17 cellular contexts compared by ENCODE assay signal in genomic region chr3:195835791-195836190, GRCh38. TPM values are rescaled to one million over a fixed set of nuclear protein-coding genes. Genes with fewer than 3 reads are reported as not detected.
DNase-seq lines count a peak whose midpoint lies in the region; ATAC-seq and TF ChIP-seq lines count a peak whose summit lies in the region.
"Had no signal": no experiment of that assay in that cellular context is flagged by ENCODE, and none has a peak within 500 bp of the region (broad histone marks: within the 10 kb centered on the region; RNA-seq: fewer than 3 reads in every experiment).

No MANE protein-coding gene starts in this region.

- TF ChIP-seq CTCF in esophagus squamous epithelium (IDR thresholded peaks at IDR 0.05) (no peak), adrenal gland (IDR thresholded peaks at IDR 0.05) (no peak)

- H2BK5ac ChIP-seq in neuronal stem cell (ENCODE audit: low read length): no peak overlapping the region

- no peaks in the 10 kb centered on the region for H3K36me3 Mint-ChIP-seq in activated CD8-positive, alpha-beta memory T cell treated with anti-CD3 and anti-CD28 coated beads, Interleukin-2, amount 10 ng/mL, durations not matched to agents 7 days and 5 days
- no peaks in the 10 kb centered on the region for H3K36me3 Mint-ChIP-seq in T-helper 17 cell (ENCODE audit: low read depth)
- H3K36me3 Mint-ChIP-seq: CD8-positive, alpha-beta memory T cell had no signal

- no peak overlapping the region for H3K23ac ChIP-seq in neuronal stem cell (ENCODE audit: low read depth, low read length, poor library complexity)

- peak overlapping the region; percentile 61 for H2AK5ac ChIP-seq in neuronal stem cell (ENCODE audit: low read depth, low read length)

- TF ChIP-seq POLR2A in esophagus squamous epithelium (IDR thresholded peaks at IDR 0.05) (no peak), adrenal gland (IDR thresholded peaks at IDR 0.05) (no peak)

- no peak overlapping the region for H3K4me2 ChIP-seq in neuronal stem cell (ENCODE audit: insufficient read depth, low read length, poor library complexity, severe bottlenecking)
- H3K4me2 ChIP-seq: BLaER1 had no signal

- CTCF ChIA-PET in activated CD8-positive, alpha-beta memory T cell treated with anti-CD3 and anti-CD28 coated beads, Interleukin-2, amount 10 ng/mL, durations not matched to agents 7 days and 5 days (lab: Charles Lee): interaction anchor here (1.5 to 2.1 kb wide), 2 partner anchors 8 to 14 kb away, joined by 3 to 7 read pairs; no protein-coding TSS in a partner anchor

- no peak overlapping the region for H4K91ac ChIP-seq in neuronal stem cell (ENCODE audit: low read depth, low read length, poor library complexity)

- H3K4ac ChIP-seq in neuronal stem cell (ENCODE audit: low read length): no peak overlapping the region

- H3K36me3 ChIP-seq in esophagus squamous epithelium (no peaks in the 10 kb centered on the region), neuronal stem cell (replicated peaks in 1 of 2; ENCODE audit: control insufficient read depth in 2 of 2, insufficient read depth in 2 of 2, low read length in 2 of 2) (no peaks in the 10 kb centered on the region), adrenal gland (replicated peaks in 1 of 2) (no peaks in the 10 kb centered on the region)
- H3K36me3 ChIP-seq: BLaER1 had no signal

- H3K27ac ChIP-seq in esophagus squamous epithelium (peak overlapping the region in 3 of 4 donors; percentile 9 to 55 (median 25)), neuronal stem cell (replicated peaks; ENCODE audit: low read length) (no peak overlapping the region), adrenal gland (no peak overlapping the region)
- H3K27ac ChIP-seq: 22Rv1, BLaER1 had no signal

- H3K18ac ChIP-seq in neuronal stem cell (ENCODE audit: low read length): peak overlapping the region; percentile 68

- no peak for DNase-seq in activated CD8-positive, alpha-beta memory T cell treated with anti-CD3 and anti-CD28 coated beads, Interleukin-2, amount 10 ng/mL, durations not matched to agents 7 days and 5 days
- DNase-seq in activated CD8-positive, alpha-beta memory T cell treated with anti-CD3 and anti-CD28 coated beads for 24 hours: no peak
- no peak for DNase-seq in esophagus squamous epithelium (lab: John Stamatoyannopoulos, UW)
- DNase-seq in neuronal stem cell (ENCODE audit: low spot score): no peak
- no peak for DNase-seq in T-helper 17 cell
- DNase-seq in adrenal gland: no peak
- no peak for DNase-seq in globus pallidus (ENCODE audit: low spot score)
- DNase-seq: AML-193, Caco-2, GF-D8, HCEC 1CT had no signal

- no peaks in the 10 kb centered on the region for H3K4me1 Mint-ChIP-seq in activated CD8-positive, alpha-beta memory T cell treated with anti-CD3 and anti-CD28 coated beads, Interleukin-2, amount 10 ng/mL, durations not matched to agents 7 days and 5 days
- H3K4me1 Mint-ChIP-seq in T-helper 17 cell: peaks cover 2% of the 10 kb centered on the region
- H3K4me1 Mint-ChIP-seq: CD8-positive, alpha-beta memory T cell had no signal

- H2AFZ ChIP-seq in neuronal stem cell (ENCODE audit: low read length): no peak overlapping the region

- peaks cover 6% of the 10 kb centered on the region for H3K27me3 Mint-ChIP-seq in activated CD8-positive, alpha-beta memory T cell treated with anti-CD3 and anti-CD28 coated beads, Interleukin-2, amount 10 ng/mL, durations not matched to agents 7 days and 5 days
- H3K27me3 Mint-ChIP-seq in T-helper 17 cell: peaks cover 23% of the 10 kb centered on the region

- intact Hi-C loops in esophagus squamous epithelium (cut with DNase I) (no loop called here), adrenal gland (cut with DNase I) (no loop called here)

- peak overlapping the region; percentile 52 for H2BK12ac ChIP-seq in neuronal stem cell (ENCODE audit: low read length)

- H2BK120ac ChIP-seq in neuronal stem cell (ENCODE audit: low read depth, low read length): no peak overlapping the region

- no peak overlapping the region for H3K4me3 Mint-ChIP-seq in activated CD8-positive, alpha-beta memory T cell treated with anti-CD3 and anti-CD28 coated beads, Interleukin-2, amount 10 ng/mL, durations not matched to agents 7 days and 5 days
- no peak overlapping the region for H3K4me3 Mint-ChIP-seq in T-helper 17 cell
- H3K4me3 Mint-ChIP-seq: CD8-positive, alpha-beta memory T cell had no signal

- no peak overlapping the region for H2BK15ac ChIP-seq in neuronal stem cell (ENCODE audit: low read length)

- no peak overlapping the region for H3K27ac Mint-ChIP-seq in activated CD8-positive, alpha-beta memory T cell treated with anti-CD3 and anti-CD28 coated beads, Interleukin-2, amount 10 ng/mL, durations not matched to agents 7 days and 5 days
- H3K27ac Mint-ChIP-seq in T-helper 17 cell: no peak overlapping the region
- H3K27ac Mint-ChIP-seq: CD8-positive, alpha-beta memory T cell had no signal

- 86 to 89% methylated on average over 13 to 14 of the region's 14 CpGs for whole genome bisulfite sequencing in esophagus squamous epithelium, 2 donors
- no CpG with 5 or more reads among the region's 14 CpGs for WGBS in neuronal stem cell (ENCODE audit: extremely low coverage in 2 of 2, insufficient read length in 2 of 2, insufficient replicate concordance in 1 of 2), 2 donors
- 86 to 94% (median 88%) methylated on average over 10 to 14 of the region's 14 CpGs for WGBS in adrenal gland, 4 donors

- peaks cover 1% of the 10 kb centered on the region for H3K79me1 ChIP-seq in neuronal stem cell (ENCODE audit: low read depth, low read length)

- no peaks in the 10 kb centered on the region for H3K9me3 Mint-ChIP-seq in activated CD8-positive, alpha-beta memory T cell treated with anti-CD3 and anti-CD28 coated beads, Interleukin-2, amount 10 ng/mL, durations not matched to agents 7 days and 5 days (ENCODE audit: low read depth)
- H3K9me3 Mint-ChIP-seq: CD8-positive, alpha-beta memory T cell had no signal

- H3K9me3 ChIP-seq in esophagus squamous epithelium (no peaks in the 10 kb centered on the region), neuronal stem cell (replicated peaks in 1 of 2; ENCODE audit: control insufficient read depth in 2 of 2, insufficient read depth in 1 of 2, low read depth in 1 of 2, low read length in 2 of 2) (peaks cover 0 to 6% of the 10 kb centered on the region in 2 donors), T-helper 17 cell (ENCODE audit: control insufficient read depth, low read length, poor library complexity, severe bottlenecking) (no peaks in the 10 kb centered on the region), adrenal gland (replicated peaks in 1 of 3) (no peaks in the 10 kb centered on the region)
- H3K9me3 ChIP-seq: Caco-2 had no signal

- H3K4me3 ChIP-seq in esophagus squamous epithelium: no peak overlapping the region
- H3K4me3 ChIP-seq in neuronal stem cell (ENCODE audit: low read length in 2 of 2): no peak overlapping the region
- H3K4me3 ChIP-seq in adrenal gland: no peak overlapping the region
- H3K4me3 ChIP-seq: BLaER1 had no signal

- no peak overlapping the region for H3K9ac ChIP-seq in neuronal stem cell (ENCODE audit: low read depth, low read length, poor library complexity)
- H3K9ac ChIP-seq: BLaER1 had no signal

- peaks cover 0 to 19% (median 0%) of the 10 kb centered on the region in 4 donors for H3K27me3 ChIP-seq in esophagus squamous epithelium
- peaks cover 0 to 22% (median 0%) of the 10 kb centered on the region in 3 experiments for H3K27me3 ChIP-seq in neuronal stem cell (ENCODE audit: control insufficient read depth in 3 of 3, insufficient read depth in 3 of 3, low read depth in 1 of 3, low read length in 3 of 3)
- no peaks in the 10 kb centered on the region for H3K27me3 ChIP-seq in adrenal gland
- H3K27me3 ChIP-seq: BLaER1 had no signal

- peak; percentile 16 for ATAC-seq in activated CD8-positive, alpha-beta memory T cell treated with anti-CD3 and anti-CD28 coated beads, Interleukin-2, amount 10 ng/mL, durations not matched to agents 7 days and 5 days
- ATAC-seq in T-helper 17 cell: no peak
- ATAC-seq in HG03521 (IDR thresholded peaks at IDR 0.05; ENCODE audit: unreplicated experiment): no peak

- peak overlapping the region; percentile 17 for H3K14ac ChIP-seq in neuronal stem cell (ENCODE audit: low read length)

- H3K4me1 ChIP-seq in esophagus squamous epithelium (no peaks in the 10 kb centered on the region), neuronal stem cell (ENCODE audit: control insufficient read depth in 2 of 2, insufficient read depth in 1 of 2, low read depth in 1 of 2, low read length in 2 of 2) (peaks cover 0 to 8% of the 10 kb centered on the region in 2 donors), adrenal gland (replicated peaks in 1 of 2) (no peaks in the 10 kb centered on the region)
- H3K4me1 ChIP-seq: BLaER1, Caco-2 had no signal

- H4K8ac ChIP-seq in neuronal stem cell (ENCODE audit: low read depth, low read length): no peak overlapping the region

RNA-seq across cellular contexts. Expression of gene MUC4, which starts 24.1 kb away (rescaled TPM):
- total RNA-seq in activated CD8-positive, alpha-beta memory T cell treated with anti-CD3 and anti-CD28 coated beads, Interleukin-2, amount 10 ng/mL, durations not matched to agents 7 days and 5 days: under 1 TPM; 0.03 to 0.26 TPM
- total RNA-seq in esophagus squamous epithelium (10 to 100 TPM; 11.1 to 51.6 (median 32.2) TPM), T-helper 17 cell (not detected), adrenal gland (under 1 TPM in 3 of 8 donors, not detected in 5; 0.04 to 0.14 (median 0.04) TPM)
- 0.03 TPM for polyA plus RNA-seq in neuronal stem cell (2013, experiment 1 of 2)
- polyA plus RNA-seq in neuronal stem cell (2013, experiment 2 of 2): not detected
- polyA plus RNA-seq in adrenal gland: under 1 TPM in 2 of 3 donors, not detected in 1; 0.03 to 0.16 TPM
- total RNA-seq: A673, H4 had no signal
- polyA plus RNA-seq: CD8-positive, alpha-beta memory T cell had no signal

Comparison
In these comparisons a context has a peak if more than half of its experiments do, and no peak if none do; other contexts are left out.
1. H3K27ac ChIP-seq: peak in esophagus squamous epithelium (3 of 4); none in neuronal stem cell (single experiment) and adrenal gland (0 of 5).
2. RNA of gene MUC4, which starts 24.1 kb away (total RNA-seq): 11.1 to 51.6 TPM in esophagus squamous epithelium; 0.03 to 0.26 TPM in activated CD8-positive, alpha-beta memory T cell treated with anti-CD3 and anti-CD28 coated beads, Interleukin-2, amount 10 ng/mL, durations not matched to agents 7 days and 5 days, 0.04 to 0.14 TPM in adrenal gland and not detected in T-helper 17 cell; every median in the first group is over 4 times any median in the second.